ENCODE assay signal across 18 cellular contexts in genomic region chr2:27569398-27569797, GRCh38.
"Had no signal": no experiment of that assay in that cellular context is flagged by ENCODE, and none has a peak within 500 bp of the region (broad histone marks: within the 10 kb centered on the region; RNA-seq: fewer than 3 reads in every experiment).

No MANE protein-coding gene starts in this region.

- DNase-seq: activated B cell treated with CpG ODN at 0.5 μM for 24 hours; activated CD4-positive, alpha-beta T cell treated with anti-CD3 and anti-CD28 coated beads, Interleukin-2, amount 10 ng/mL, durations not matched to agents 24 days and 14 days; activated CD8-positive, alpha-beta memory T cell treated with anti-CD3 and anti-CD28 coated beads, Interleukin-2, amount 50 U/mL, for 4 hours; activated CD8-positive, alpha-beta T cell treated with anti-CD3 and anti-CD28 coated beads, Interleukin-2, amount 10 ng/mL, durations not matched to agents 7 days and 5 days; activated gamma-delta T cell; activated T-cell treated with anti-CD3 and anti-CD28 coated beads, Interleukin-2, amount 50 U/mL, for 72 hours; foreskin keratinocyte; head of caudate nucleus; immature natural killer cell; nucleus accumbens; stimulated activated CD4-positive, alpha-beta T cell treated with anti-CD3 and anti-CD28 coated beads, Interleukin-15, amount 100 ng/mL, for 24 hours; stimulated activated CD4-positive, alpha-beta T cell treated with anti-CD3 and anti-CD28 coated beads, Interleukin-4, amount 100 ng/mL, for 1 hour; stimulated activated naive B cell treated with anti-CD40 and anti-IgM and Interleukin-4, amounts not matched to agents 10 μg/mL and 1 μg/mL and 100 μg/mL, for 72 hours; T-helper 2 cell; tibial artery had no signal

- H3K4me3 ChIP-seq: coronary artery, skin epidermis, tibial artery had no signal

- ATAC-seq: activated CD8-positive, alpha-beta T cell treated with anti-CD3 and anti-CD28 coated beads, Interleukin-2, amount 10 ng/mL, durations not matched to agents 7 days and 5 days; activated naive CD4-positive, alpha-beta T cell treated with anti-CD3 and anti-CD28 coated beads, Interleukin-2, amount 50 U/mL, for 72 hours; activated T-cell treated with anti-CD3 and anti-CD28 coated beads, Interleukin-2, amount 50 U/mL, for 72 hours; foreskin keratinocyte; stimulated activated naive B cell treated with anti-CD40 and anti-IgM and Interleukin-4, amounts not matched to agents 10 μg/mL and 1 μg/mL and 100 μg/mL, for 72 hours had no signal
